In the genomic region with DNA sequence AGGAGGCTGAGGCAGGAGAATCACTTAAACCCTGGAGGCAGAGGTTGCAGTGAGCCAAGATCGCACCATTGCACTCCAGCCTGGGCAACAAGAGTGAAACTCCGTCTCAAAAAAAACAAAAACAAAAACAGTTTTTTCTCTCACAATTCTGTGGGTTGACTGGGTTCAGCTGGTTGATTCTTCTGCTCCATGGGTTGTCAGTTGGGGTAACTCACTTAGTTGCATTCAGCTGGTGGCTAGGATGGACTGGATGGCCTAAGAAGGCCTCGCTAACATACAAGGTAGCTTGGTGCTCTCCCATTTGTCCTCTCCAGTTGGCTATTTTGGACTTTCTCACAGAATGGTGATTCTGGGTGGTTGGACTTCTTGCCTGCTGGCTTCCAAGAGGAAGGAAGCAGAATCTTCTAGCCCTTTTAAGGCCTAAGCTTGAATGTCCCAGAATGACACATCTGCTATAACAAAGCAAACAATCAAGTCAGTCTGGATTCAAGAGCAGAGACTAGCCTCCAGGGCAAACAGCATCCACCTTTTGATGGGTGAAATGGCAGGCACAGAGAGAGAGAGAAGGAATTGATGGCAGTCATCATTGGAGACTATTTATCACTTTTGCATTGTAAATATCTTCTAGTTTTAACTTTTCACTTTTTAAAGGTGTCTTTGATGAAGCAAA, we compare ENCODE assay signal across 19 cellular contexts.
"Had no signal": no experiment of that assay in that cellular context is flagged by ENCODE, and none has a peak within 500 bp of the region (broad histone marks: within the 10 kb centered on the region; RNA-seq: fewer than 3 reads in every experiment).

No MANE protein-coding gene starts in this region.

- H3K36me3 ChIP-seq: neural progenitor cell, stomach, upper lobe of left lung had no signal

- DNase-seq: effector CD8-positive, alpha-beta T cell; endodermal cell; erythroblast; hypothalamus; kidney; midbrain; naive thymus-derived CD4-positive, alpha-beta T cell; stimulated activated CD4-positive, alpha-beta T cell treated with anti-CD3 and anti-CD28 coated beads, Interleukin-12 subunit alpha, Interleukin-12 subunit beta, amount 100 ng/mL, for 4 hours; stimulated activated CD4-positive, alpha-beta T cell treated with anti-CD3 and anti-CD28 coated beads, Interleukin-1b, Interleukin-23, amount 100 ng/mL, for 48 hours; stimulated activated CD4-positive, alpha-beta T cell treated with anti-CD3 and anti-CD28 coated beads, Interleukin-4, amount 100 ng/mL, for 24 hours; stimulated activated naive CD4-positive, alpha-beta T cell treated with Interleukin-2 at 50 U/mL for 16 hours; stomach; testis; tibial artery; upper lobe of left lung had no signal

- H3K4me1 ChIP-seq: neural progenitor cell, parathyroid adenoma, testis, upper lobe of left lung had no signal

- H3K27me3 ChIP-seq: neural progenitor cell, stomach, testis, upper lobe of left lung had no signal

- H3K27ac ChIP-seq: neural progenitor cell, parathyroid adenoma, stomach, testis, tibial artery, upper lobe of left lung had no signal

- H3K4me3 ChIP-seq: lung, neural progenitor cell, smooth muscle cell, stomach, testis, tibial artery, upper lobe of left lung had no signal

- H3K9me3 ChIP-seq: testis had no signal
